ENCODE assay signal across 24 cellular contexts in the genomic region with DNA sequence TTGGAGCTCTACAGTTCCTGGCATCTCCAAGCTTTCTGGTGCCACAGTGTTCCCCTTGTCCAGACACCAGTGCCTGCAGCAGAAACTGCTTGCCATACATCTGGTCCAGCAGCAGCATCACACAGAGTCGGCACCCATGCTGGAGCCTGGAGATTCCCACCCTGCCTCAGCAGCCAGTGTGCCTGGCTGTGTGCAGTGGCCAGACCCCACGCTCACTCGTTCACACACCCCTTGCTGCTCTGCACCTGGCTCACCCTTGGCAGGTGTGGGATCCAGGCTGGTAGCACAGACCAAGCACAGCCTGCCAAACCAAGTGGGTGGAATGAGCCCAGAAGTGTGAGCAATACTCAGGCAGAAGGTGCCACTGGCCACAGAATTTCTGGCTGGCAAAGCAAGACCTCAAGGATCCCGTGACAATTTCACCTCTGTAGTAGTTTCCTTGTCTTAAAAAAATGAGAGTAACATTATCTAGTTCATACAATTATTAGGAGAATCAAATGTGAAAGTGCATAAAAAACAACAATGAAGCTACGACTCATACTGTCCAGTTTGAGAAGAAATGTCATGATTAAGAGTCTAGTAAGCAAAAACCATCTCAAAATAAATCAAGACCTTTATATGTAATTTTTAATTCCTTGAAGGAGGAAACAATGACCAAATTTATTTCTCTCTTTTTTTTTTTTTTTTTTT. TPM values are rescaled to one million over a fixed set of nuclear protein-coding genes. Genes with fewer than 3 reads are reported as not detected.
DNase-seq lines count a peak whose midpoint lies in the region; ATAC-seq, FAIRE-seq and TF ChIP-seq lines count a peak whose summit lies in the region.
"Had no signal": no experiment of that assay in that cellular context is flagged by ENCODE, and none has a peak within 500 bp of the region (broad histone marks: within the 10 kb centered on the region; RNA-seq: fewer than 3 reads in every experiment).

No MANE protein-coding gene starts in this region.

- TF ChIP-seq CTCF in bronchial epithelial cell (IDR thresholded peaks at IDR 0.05; ENCODE audit: insufficient read depth, low read length, severe bottlenecking) = no peak
- TF ChIP-seq CTCF in osteoblast (IDR thresholded peaks at IDR 0.05; ENCODE audit: extremely low read depth, low read depth, low read length) = no peak

- H2AFZ ChIP-seq in osteoblast (ENCODE audit: low read length) = no peak overlapping the region

- POLR2A ChIA-PET in T-cell (lab: Charles Lee) = no interaction called here

- DNase-seq in activated CD8-positive, alpha-beta memory T cell treated with anti-CD3 and anti-CD28 coated beads, Interleukin-2, amount 10 ng/mL, durations not matched to agents 7 days and 5 days = no peak
- no peak for DNase-seq in activated CD8-positive, alpha-beta memory T cell treated with anti-CD3 and anti-CD28 coated beads, Interleukin-2, amount 50 U/mL, for 48 hours
- DNase-seq in T-cell (no peak), bronchial epithelial cell (ENCODE audit: low read depth) (peak; percentile 20), MV-4-11 (lab: John Stamatoyannopoulos, UW) (no peak), osteoblast (ENCODE audit: insufficient read length, low spot score, missing footprints) (no peak)
- DNase-seq: ACHN, body of pancreas, dermis blood vessel endothelial cell, esophagus squamous epithelium, H7, heart right ventricle, midbrain, NCI-H2029, NCI-H524, OCI-M1, sigmoid colon, SK-N-SH, upper lobe of right lung, WERI-Rb-1 had no signal

- no peak overlapping the region for H3K4me3 Mint-ChIP-seq in activated CD8-positive, alpha-beta memory T cell treated with anti-CD3 and anti-CD28 coated beads, Interleukin-2, amount 10 ng/mL, durations not matched to agents 7 days and 5 days
- no peak overlapping the region for H3K4me3 Mint-ChIP-seq in T-cell
- no peak overlapping the region for H3K4me3 Mint-ChIP-seq in stimulated activated memory B cell treated with anti-CD40 and anti-IgM and Interleukin-4, amounts not matched to agents 10 μg/mL and 1 μg/mL and 100 μg/mL, for 72 hours

- no peak for ATAC-seq in activated CD8-positive, alpha-beta memory T cell treated with anti-CD3 and anti-CD28 coated beads, Interleukin-2, amount 10 ng/mL, durations not matched to agents 7 days and 5 days
- ATAC-seq in T-cell (replicated peaks in 1 of 4) = no peak
- ATAC-seq in stimulated activated memory B cell treated with anti-CD40 and anti-IgM and Interleukin-4, amounts not matched to agents 10 μg/mL and 1 μg/mL and 100 μg/mL, for 72 hours = no peak
- no peak for ATAC-seq in HG02759 (IDR thresholded peaks at IDR 0.05; ENCODE audit: unreplicated experiment)
- ATAC-seq: body of pancreas, heart right ventricle, upper lobe of right lung had no signal

- H4K20me1 ChIP-seq in osteoblast (ENCODE audit: insufficient read depth, low read length) = no peaks in the 10 kb centered on the region

- H3K27me3 ChIP-seq in bronchial epithelial cell (ENCODE audit: control insufficient read depth, insufficient read depth, low read length) = no peaks in the 10 kb centered on the region
- H3K27me3 ChIP-seq in osteoblast (ENCODE audit: insufficient read depth, low read length) = no peaks in the 10 kb centered on the region
- H3K27me3 ChIP-seq: body of pancreas, sigmoid colon, upper lobe of right lung had no signal

- H3K36me3 ChIP-seq in bronchial epithelial cell (ENCODE audit: control insufficient read depth, insufficient read depth, low read length) (no peaks in the 10 kb centered on the region), osteoblast (ENCODE audit: insufficient read depth, low read length) (no peaks in the 10 kb centered on the region)
- H3K36me3 ChIP-seq: esophagus squamous epithelium, heart right ventricle, sigmoid colon, upper lobe of right lung, WERI-Rb-1 had no signal

- no peak overlapping the region for H3K4me2 ChIP-seq in osteoblast (ENCODE audit: insufficient read depth, low read length)
- H3K4me2 ChIP-seq: SK-N-SH had no signal

- H3K4me1 ChIP-seq in osteoblast (ENCODE audit: insufficient read depth, low read length) = no peaks in the 10 kb centered on the region
- H3K4me1 ChIP-seq: body of pancreas, heart right ventricle, sigmoid colon, upper lobe of right lung had no signal

- H3K4me1 Mint-ChIP-seq in activated CD8-positive, alpha-beta memory T cell treated with anti-CD3 and anti-CD28 coated beads, Interleukin-2, amount 10 ng/mL, durations not matched to agents 7 days and 5 days = peaks cover 63% of the 10 kb centered on the region
- peaks cover 40 to 53% (median 51%) of the 10 kb centered on the region in 3 donors for H3K4me1 Mint-ChIP-seq in T-cell
- peaks cover 40% of the 10 kb centered on the region for H3K4me1 Mint-ChIP-seq in stimulated activated memory B cell treated with anti-CD40 and anti-IgM and Interleukin-4, amounts not matched to agents 10 μg/mL and 1 μg/mL and 100 μg/mL, for 72 hours

- no peaks in the 10 kb centered on the region for H3K27me3 Mint-ChIP-seq in activated CD8-positive, alpha-beta memory T cell treated with anti-CD3 and anti-CD28 coated beads, Interleukin-2, amount 10 ng/mL, durations not matched to agents 7 days and 5 days
- no peaks in the 10 kb centered on the region for H3K27me3 Mint-ChIP-seq in T-cell
- no peaks in the 10 kb centered on the region for H3K27me3 Mint-ChIP-seq in stimulated activated memory B cell treated with anti-CD40 and anti-IgM and Interleukin-4, amounts not matched to agents 10 μg/mL and 1 μg/mL and 100 μg/mL, for 72 hours

- H3K9me3 ChIP-seq in osteoblast (ENCODE audit: low read depth, low read length) = no peaks in the 10 kb centered on the region
- H3K9me3 ChIP-seq: body of pancreas, esophagus squamous epithelium, heart right ventricle, sigmoid colon, SK-N-SH, upper lobe of right lung had no signal

- CTCF ChIA-PET in activated CD8-positive, alpha-beta memory T cell treated with anti-CD3 and anti-CD28 coated beads, Interleukin-2, amount 10 ng/mL, durations not matched to agents 7 days and 5 days (lab: Charles Lee) = interaction anchor here (1.2 to 5.7 kb wide), 6 partner anchors 11 to 78 kb away, joined by 3 to 56 read pairs (median 14); partner anchors contain the start of gene ZBED2
- CTCF ChIA-PET in T-cell (lab: Charles Lee) = interaction anchor here (0.6 to 0.9 kb wide), 3 partner anchors 13 to 1004 kb away, joined by 3 to 5 read pairs (median 4); no protein-coding TSS in a partner anchor

- H3K27ac Mint-ChIP-seq in activated CD8-positive, alpha-beta memory T cell treated with anti-CD3 and anti-CD28 coated beads, Interleukin-2, amount 10 ng/mL, durations not matched to agents 7 days and 5 days = peak overlapping the region; percentile 93
- H3K27ac Mint-ChIP-seq in T-cell = peak overlapping the region; percentile 40 to 79
- peak overlapping the region; percentile 21 for H3K27ac Mint-ChIP-seq in stimulated activated memory B cell treated with anti-CD40 and anti-IgM and Interleukin-4, amounts not matched to agents 10 μg/mL and 1 μg/mL and 100 μg/mL, for 72 hours

- peaks cover 83% of the 10 kb centered on the region for H3K36me3 Mint-ChIP-seq in activated CD8-positive, alpha-beta memory T cell treated with anti-CD3 and anti-CD28 coated beads, Interleukin-2, amount 10 ng/mL, durations not matched to agents 7 days and 5 days
- H3K36me3 Mint-ChIP-seq in T-cell = peaks cover 43% of the 10 kb centered on the region
- no peaks in the 10 kb centered on the region for H3K36me3 Mint-ChIP-seq in stimulated activated memory B cell treated with anti-CD40 and anti-IgM and Interleukin-4, amounts not matched to agents 10 μg/mL and 1 μg/mL and 100 μg/mL, for 72 hours

- no peaks in the 10 kb centered on the region for H3K9me3 Mint-ChIP-seq in activated CD8-positive, alpha-beta memory T cell treated with anti-CD3 and anti-CD28 coated beads, Interleukin-2, amount 10 ng/mL, durations not matched to agents 7 days and 5 days (ENCODE audit: low read depth)
- no peaks in the 10 kb centered on the region for H3K9me3 Mint-ChIP-seq in T-cell
- H3K9me3 Mint-ChIP-seq in stimulated activated memory B cell treated with anti-CD40 and anti-IgM and Interleukin-4, amounts not matched to agents 10 μg/mL and 1 μg/mL and 100 μg/mL, for 72 hours = no peaks in the 10 kb centered on the region

- H3K4me3 ChIP-seq in bronchial epithelial cell (ENCODE audit: low read depth, low read length) (no peak overlapping the region), osteoblast (ENCODE audit: insufficient read depth, low read length) (no peak overlapping the region)
- H3K4me3 ChIP-seq: body of pancreas, esophagus squamous epithelium, GM12878, heart right ventricle, sigmoid colon, upper lobe of right lung had no signal

- no peaks in the 10 kb centered on the region for H3K79me2 ChIP-seq in osteoblast (ENCODE audit: insufficient read depth, low read length)

- no peak overlapping the region for H3K27ac ChIP-seq in osteoblast (ENCODE audit: low read depth, low read length)
- H3K27ac ChIP-seq: body of pancreas, esophagus squamous epithelium, heart right ventricle, sigmoid colon, upper lobe of right lung, WERI-Rb-1 had no signal

- no peak for FAIRE-seq in bronchial epithelial cell (lab: Jason Lieb, UNC)
- FAIRE-seq: GM12878, keratinocyte had no signal

RNA-seq across cellular contexts. Expression of gene ZBED2, which starts 22.9 kb away (rescaled TPM):
- 10 to 100 TPM; 27.2 to 90.6 TPM for total RNA-seq in activated CD8-positive, alpha-beta memory T cell treated with anti-CD3 and anti-CD28 coated beads, Interleukin-2, amount 10 ng/mL, durations not matched to agents 7 days and 5 days
- under 1 TPM in 3 of 5 donors, not detected in 2; 0.35 to 0.82 (median 0.73) TPM for total RNA-seq in T-cell
- total RNA-seq in bronchial epithelial cell = 6.3 and 8.2 TPM in 2 replicates
- under 0.01 TPM in 1 of 2 replicates, not detected in the other for total RNA-seq in osteoblast
- total RNA-seq: body of pancreas, dermis blood vessel endothelial cell, H7, sigmoid colon had no signal

RNA-seq across cellular contexts. Expression of gene PLCXD2, which starts 56.4 kb away (rescaled TPM):
- 10 to 100 TPM; 16.7 to 21.1 TPM for total RNA-seq in activated CD8-positive, alpha-beta memory T cell treated with anti-CD3 and anti-CD28 coated beads, Interleukin-2, amount 10 ng/mL, durations not matched to agents 7 days and 5 days
- total RNA-seq in T-cell (10 to 100 TPM in 3 of 5 donors, 1 to 10 TPM in 2; 8.5 to 24.9 (median 10.5) TPM), bronchial epithelial cell (12.1 and 30.5 TPM in 2 replicates), osteoblast (0.72 and 1.5 TPM in 2 replicates)

Comparison
In these comparisons a context has a peak if more than half of its experiments do, and no peak if none do; other contexts are left out.
1. H3K27ac Mint-ChIP-seq: peak in every context shown above with its lines; median percentile 93 in activated CD8-positive, alpha-beta memory T cell treated with anti-CD3 and anti-CD28 coated beads, Interleukin-2, amount 10 ng/mL, durations not matched to agents 7 days and 5 days; 60 in T-cell; 21 in stimulated activated memory B cell treated with anti-CD40 and anti-IgM and Interleukin-4, amounts not matched to agents 10 μg/mL and 1 μg/mL and 100 μg/mL, for 72 hours.